Comparison of ENCODE assay signal across 8 cellular contexts in the genomic region with DNA sequence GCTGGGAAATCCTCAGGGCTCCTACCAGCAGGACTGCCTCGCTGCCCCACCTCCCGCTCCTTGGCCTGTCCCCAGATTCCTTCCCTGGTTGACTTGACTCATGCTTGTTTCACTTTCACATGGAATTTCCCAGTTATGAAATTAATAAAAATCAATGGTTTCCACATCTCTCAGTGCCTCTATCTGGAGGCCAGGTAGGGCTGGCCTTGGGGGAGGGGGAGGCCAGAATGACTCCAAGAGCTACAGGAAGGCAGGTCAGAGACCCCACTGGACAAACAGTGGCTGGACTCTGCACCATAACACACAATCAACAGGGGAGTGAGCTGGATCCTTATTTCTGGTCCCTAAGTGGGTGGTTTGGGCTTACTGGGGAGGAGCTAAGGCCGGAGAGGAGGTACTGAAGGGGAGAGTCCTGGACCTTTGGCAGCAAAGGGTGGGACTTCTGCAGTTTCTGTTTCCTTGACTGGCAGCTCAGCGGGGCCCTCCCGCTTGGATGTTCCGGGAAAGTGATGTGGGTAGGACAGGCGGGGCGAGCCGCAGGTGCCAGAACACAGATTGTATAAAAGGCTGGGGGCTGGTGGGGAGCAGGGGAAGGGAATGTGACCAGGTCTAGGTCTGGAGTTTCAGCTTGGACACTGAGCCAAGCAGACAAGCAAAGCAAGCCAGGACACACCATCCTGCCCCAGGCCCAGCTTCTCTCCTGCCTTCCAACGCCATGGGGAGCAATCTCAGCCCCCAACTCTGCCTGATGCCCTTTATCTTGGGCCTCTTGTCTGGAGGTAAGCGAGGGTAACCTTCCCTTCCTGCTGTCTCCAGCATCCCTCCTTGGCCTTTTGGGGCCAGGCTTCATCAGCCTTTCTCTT. TPM values are rescaled to one million over a fixed set of nuclear protein-coding genes. Genes with fewer than 3 reads are reported as not detected.
DNase-seq lines count a peak whose midpoint lies in the region; ATAC-seq and TF ChIP-seq lines count a peak whose summit lies in the region.

A gene (plus strand): TSS at position 589 of the 863 bp plus-strand sequence. CDS start 127 bp downstream, at position 716.

- H3K4me3 ChIP-seq in AG04449 (ENCODE audit: low read depth, low read length) (peak within 1 kb of the TSS; percentile 16), epithelial cell of esophagus (ENCODE audit: low read length) (no peak within 1 kb of the TSS)

- CTCF ChIA-PET in AG04449 (lab: Yijun Ruan, JAX) = interaction anchor here (0.9 to 1.8 kb wide), 4 partner anchors 11 to 57 kb away, joined by 3 to 6 read pairs (median 4); no protein-coding TSS in a partner anchor

- peaks cover under 1% of the 10 kb centered on the region for H3K36me3 Mint-ChIP-seq in nephron (ENCODE audit: low read depth)

- ATAC-seq in GM19023 (IDR thresholded peaks at IDR 0.05; ENCODE audit: unreplicated experiment) (no peak), HG02798 (IDR thresholded peaks at IDR 0.05; ENCODE audit: poor library complexity, unreplicated experiment) (no peak)

- no peak for DNase-seq in AG04449 (ENCODE audit: low read depth, low spot score)
- DNase-seq in NCI-H69 (lab: John Stamatoyannopoulos, UW) = peak; percentile 18
- DNase-seq in epithelial cell of esophagus (ENCODE audit: low read depth) = peak; percentile 91
- no peak for DNase-seq in ecto neural progenitor cell (ENCODE audit: low spot score)
- no peak for DNase-seq in cerebellum (ENCODE audit: low spot score)

- peaks cover 10% of the 10 kb centered on the region for H3K27me3 Mint-ChIP-seq in nephron (ENCODE audit: low read depth)

- H3K27ac Mint-ChIP-seq in nephron = peak within 1 kb of the TSS in 2 of 3 experiments; percentile 14 to 44

- POLR2A ChIA-PET in AG04449 (lab: Yijun Ruan, JAX) = interaction anchor here (0.8 kb wide), 1 partner anchor 23 kb away, joined by 3 read pairs; no protein-coding TSS in a partner anchor

- no peak for TF ChIP-seq CTCF in AG04449 (IDR thresholded peaks at IDR 0.05; ENCODE audit: insufficient read depth, low read length, missing control alignments)
- TF ChIP-seq CTCF in epithelial cell of esophagus (IDR thresholded peaks at IDR 0.05; ENCODE audit: insufficient read depth, low read depth, low read length, missing control alignments) = no peak
- TF ChIP-seq CTCF in nephron (IDR thresholded peaks at IDR 0.05; ENCODE audit: unreplicated experiment in 3 of 3) = no peak

- no peak within 1 kb of the TSS for H3K4me3 Mint-ChIP-seq in nephron

- no peaks in the 10 kb centered on the region for H3K9me3 Mint-ChIP-seq in nephron

- H3K4me1 Mint-ChIP-seq in nephron = peaks cover 7% of the 10 kb centered on the region

RNA-seq across cellular contexts. Expression of the gene that starts here (rescaled TPM):
- 2.2 TPM for total RNA-seq in cerebellum

Comparison
In these comparisons a context has a peak if more than half of its experiments do, and no peak if none do; other contexts are left out.
1. DNase-seq: peak in NCI-H69 (single experiment) and epithelial cell of esophagus (single experiment); none in AG04449 (single experiment), ecto neural progenitor cell (single experiment) and cerebellum (single experiment).